9 cellular contexts compared by ENCODE assay signal in genomic region chr6:16345449-16346330, GRCh38.
DNase-seq lines count a peak whose midpoint lies in the region; ATAC-seq, FAIRE-seq and TF ChIP-seq lines count a peak whose summit lies in the region.
"Had no signal": no experiment of that assay in that cellular context is flagged by ENCODE, and none has a peak within 500 bp of the region (broad histone marks: within the 10 kb centered on the region; RNA-seq: fewer than 3 reads in every experiment).

No MANE protein-coding gene starts in this region.

- H3K27ac ChIP-seq in body of pancreas = peak overlapping the region in 1 of 4 donors; percentile 2
- no peak overlapping the region for H3K27ac ChIP-seq in HepG2 (ENCODE audit: extremely low read length, insufficient read depth, low read length)
- no peak overlapping the region for H3K27ac ChIP-seq in ascending aorta

- no peaks in the 10 kb centered on the region for H3K79me2 ChIP-seq in HepG2 (ENCODE audit: insufficient read depth, low read length)

- WGBS in body of pancreas, 2 donors = 76 to 77% methylated on average over 16 of the region's 16 CpGs
- 81% methylated on average over 16 of the region's 16 CpGs for WGBS in HepG2 (ENCODE audit: low lambda C conversion rate)

- in situ Hi-C loops in HepG2 (cut with HindIII; ENCODE audit: extremely low pct_ligation_motif_present, low pct_unique_long_range_greater_than_20kb) = loop anchor here (25.0 kb wide), 1 partner anchor 617 kb away; no protein-coding TSS in a partner anchor
- in situ Hi-C loops in KBM-7 (cut with MboI; ENCODE audit: low pct_unique_long_range_greater_than_20kb, low sequenced_read_pairs) = loop anchor here (25.0 kb wide), 1 partner anchor 417 kb away; the partner anchor contains the start of gene ATXN1

- no peak for TF ChIP-seq CTCF in body of pancreas (IDR thresholded peaks at IDR 0.05)
- TF ChIP-seq CTCF in HepG2 (CRISPR knock-in tag; IDR thresholded peaks at IDR 0.05) = no peak
- TF ChIP-seq CTCF in ascending aorta (IDR thresholded peaks at IDR 0.05) = no peak

- CTCF ChIA-PET in HepG2 (lab: Yijun Ruan, JAX; ENCODE audit: low intra/inter-chr PET ratio, low total read pairs) = no interaction called here

- H3K4me1 ChIP-seq in body of pancreas (peaks cover 4% of the 10 kb centered on the region), HepG2 (ENCODE audit: insufficient read depth, low read length) (peaks cover 14% of the 10 kb centered on the region), ascending aorta (peaks cover 6 to 8% of the 10 kb centered on the region in 2 donors)

- intact Hi-C loops in body of pancreas (cut with DNase I) = no loop called here
- intact Hi-C loops in HepG2 (cut with micrococcal nuclease; ENCODE audit: unreplicated experiment) = no loop called here
- intact Hi-C loops in ascending aorta (cut with DNase I) = no loop called here

- ATAC-seq in body of pancreas = peak; percentile 38
- ATAC-seq in HepG2 = peak; percentile 73

- H4K20me1 ChIP-seq in HepG2 (ENCODE audit: insufficient read depth, low read length) = peaks cover 3% of the 10 kb centered on the region; the same call in 1 of the 2 replicates

- H3K27me3 ChIP-seq in body of pancreas (no peaks in the 10 kb centered on the region), HepG2 (ENCODE audit: control insufficient read depth in 1 of 2, insufficient read depth in 2 of 2, low read length in 2 of 2) (no peaks in the 10 kb centered on the region), ascending aorta (no peaks in the 10 kb centered on the region)

- no peaks in the 10 kb centered on the region for H3K9me3 ChIP-seq in body of pancreas
- H3K9me3 ChIP-seq in HepG2 (ENCODE audit: low read length) = no peaks in the 10 kb centered on the region
- H3K9me3 ChIP-seq in ascending aorta = no peaks in the 10 kb centered on the region

- peak; percentile 79 for DNase-seq in AG20443 (ENCODE audit: low spot score)
- DNase-seq in body of pancreas = no peak
- DNase-seq in HepG2 (ENCODE audit: low spot score) = peak; percentile 71
- DNase-seq in KBM-7 = no peak
- no peak for DNase-seq in activated CD4-positive, CD25-positive, alpha-beta regulatory T cell (lab: John Stamatoyannopoulos, UW)
- no peak for DNase-seq in activated CD4-positive, alpha-beta T cell treated with anti-CD3 and anti-CD28 coated beads, Interleukin-2, amount 50 U/mL, for 4 hours
- DNase-seq in ascending aorta (ENCODE audit: low spot score in 2 of 2) = no peak
- DNase-seq: erythroblast had no signal

- no peak for TF ChIP-seq RAD21 in Ishikawa (IDR thresholded peaks at IDR 0.05; ENCODE audit: low read depth)
- TF ChIP-seq RAD21 in HepG2 (CRISPR knock-in tag; IDR thresholded peaks at IDR 0.05) = no peak

- POLR2A ChIA-PET in HepG2 (lab: Yijun Ruan, JAX) = no interaction called here

- TF ChIP-seq POLR2A in body of pancreas (IDR thresholded peaks at IDR 0.05) = no peak
- no peak for TF ChIP-seq POLR2A in HepG2 (IDR thresholded peaks at IDR 0.05; ENCODE audit: insufficient read depth in 1 of 2, low read depth in 2 of 2, low read length in 2 of 2)

- H3K9ac ChIP-seq in HepG2 (ENCODE audit: insufficient read depth, low read depth, low read length) = no peak overlapping the region

- peak; percentile 43 for FAIRE-seq in HepG2 (lab: Jason Lieb, UNC)

- H3K36me3 ChIP-seq in body of pancreas (replicated peaks in 1 of 2; ENCODE audit: insufficient read depth in 1 of 2, low read depth in 2 of 2) (no peaks in the 10 kb centered on the region), HepG2 (replicated peaks in 1 of 2; ENCODE audit: control insufficient read depth in 1 of 2, insufficient read depth in 2 of 2, low read length in 2 of 2) (no peaks in the 10 kb centered on the region; a peak in 1 of 5 replicates), ascending aorta (no peaks in the 10 kb centered on the region)

- no peak overlapping the region for H2AFZ ChIP-seq in HepG2 (ENCODE audit: low read length)

- H3K4me2 ChIP-seq in HepG2 (ENCODE audit: low read depth, low read length) = no peak overlapping the region

- no TSS peak for BruUV-seq in HepG2 (replicated peaks; lab: Mats Ljungman, UMichigan)

- TF ChIP-seq EP300 in Ishikawa (IDR thresholded peaks at IDR 0.05; ENCODE audit: borderline replicate concordance) = no peak
- TF ChIP-seq EP300 in HepG2 (IDR thresholded peaks at IDR 0.05; ENCODE audit: low read depth in 2 of 2, low read length in 2 of 2) = no peak
- TF ChIP-seq EP300 in HepG2 (CRISPR knock-in tag; IDR thresholded peaks at IDR 0.05; ENCODE audit: borderline replicate concordance) = no peak

- H3K4me3 ChIP-seq in body of pancreas (no peak overlapping the region), HepG2 (replicated peaks in 1 of 3; ENCODE audit: insufficient read depth in 1 of 3, low read depth in 2 of 3, low read length in 3 of 3) (no peak overlapping the region), ascending aorta (no peak overlapping the region)

TF ChIP-seq in Ishikawa, 13 proteins besides CTCF, POLR2A, EP300 and RAD21:
- TF ChIP-seq FOXM1 (IDR thresholded peaks at IDR 0.05; ENCODE audit: borderline replicate concordance, low read depth) = no peak
- no peak for TF ChIP-seq TEAD4 (IDR thresholded peaks at IDR 0.05)
- TF ChIP-seq EGR1 (IDR thresholded peaks at IDR 0.05) = no peak
- TF ChIP-seq YY1 (IDR thresholded peaks at IDR 0.05; ENCODE audit: low read depth) = peak; percentile 35; the same call in 1 of the 2 replicates

TF ChIP-seq in HepG2, 621 proteins besides CTCF, POLR2A, EP300 and RAD21 (continues in another document):
- peak; percentile 23 for TF ChIP-seq XRCC5 (optimal IDR thresholded peaks at IDR 0.05; ENCODE audit: low read length)
- TF ChIP-seq ZNF644 (CRISPR knock-in tag; IDR thresholded peaks at IDR 0.05; ENCODE audit: low read depth) = peak; percentile 81
- peak; percentile 17; the same call in 1 of the 2 replicates for TF ChIP-seq TCF7 (IDR thresholded peaks at IDR 0.05; ENCODE audit: low read depth)
- no peak for TF ChIP-seq SOX5 (CRISPR knock-in tag; IDR thresholded peaks at IDR 0.05; ENCODE audit: borderline replicate concordance)
- no peak for TF ChIP-seq ETV6 (CRISPR knock-in tag; conservative IDR thresholded peaks at IDR 0.05)
- TF ChIP-seq THYN1 (CRISPR knock-in tag; IDR thresholded peaks at IDR 0.05; ENCODE audit: borderline replicate concordance, low read depth) = no peak
- no peak for TF ChIP-seq CHD4 (IDR thresholded peaks at IDR 0.05; ENCODE audit: borderline replicate concordance, low read length)
- peak; percentile 88 for TF ChIP-seq FOSL2 (CRISPR knock-in tag; IDR thresholded peaks at IDR 0.05)
- no peak for TF ChIP-seq SOX6 (IDR thresholded peaks at IDR 0.05)
- 0 out of 2 replicates have a peak, but pooled peaks have one; percentile 19 for TF ChIP-seq SOX6 (CRISPR knock-in tag; IDR thresholded peaks at IDR 0.05)
- TF ChIP-seq POLR2AphosphoS5 (IDR thresholded peaks at IDR 0.05; ENCODE audit: low read depth, low read length) = no peak
- TF ChIP-seq, protein P1, sequence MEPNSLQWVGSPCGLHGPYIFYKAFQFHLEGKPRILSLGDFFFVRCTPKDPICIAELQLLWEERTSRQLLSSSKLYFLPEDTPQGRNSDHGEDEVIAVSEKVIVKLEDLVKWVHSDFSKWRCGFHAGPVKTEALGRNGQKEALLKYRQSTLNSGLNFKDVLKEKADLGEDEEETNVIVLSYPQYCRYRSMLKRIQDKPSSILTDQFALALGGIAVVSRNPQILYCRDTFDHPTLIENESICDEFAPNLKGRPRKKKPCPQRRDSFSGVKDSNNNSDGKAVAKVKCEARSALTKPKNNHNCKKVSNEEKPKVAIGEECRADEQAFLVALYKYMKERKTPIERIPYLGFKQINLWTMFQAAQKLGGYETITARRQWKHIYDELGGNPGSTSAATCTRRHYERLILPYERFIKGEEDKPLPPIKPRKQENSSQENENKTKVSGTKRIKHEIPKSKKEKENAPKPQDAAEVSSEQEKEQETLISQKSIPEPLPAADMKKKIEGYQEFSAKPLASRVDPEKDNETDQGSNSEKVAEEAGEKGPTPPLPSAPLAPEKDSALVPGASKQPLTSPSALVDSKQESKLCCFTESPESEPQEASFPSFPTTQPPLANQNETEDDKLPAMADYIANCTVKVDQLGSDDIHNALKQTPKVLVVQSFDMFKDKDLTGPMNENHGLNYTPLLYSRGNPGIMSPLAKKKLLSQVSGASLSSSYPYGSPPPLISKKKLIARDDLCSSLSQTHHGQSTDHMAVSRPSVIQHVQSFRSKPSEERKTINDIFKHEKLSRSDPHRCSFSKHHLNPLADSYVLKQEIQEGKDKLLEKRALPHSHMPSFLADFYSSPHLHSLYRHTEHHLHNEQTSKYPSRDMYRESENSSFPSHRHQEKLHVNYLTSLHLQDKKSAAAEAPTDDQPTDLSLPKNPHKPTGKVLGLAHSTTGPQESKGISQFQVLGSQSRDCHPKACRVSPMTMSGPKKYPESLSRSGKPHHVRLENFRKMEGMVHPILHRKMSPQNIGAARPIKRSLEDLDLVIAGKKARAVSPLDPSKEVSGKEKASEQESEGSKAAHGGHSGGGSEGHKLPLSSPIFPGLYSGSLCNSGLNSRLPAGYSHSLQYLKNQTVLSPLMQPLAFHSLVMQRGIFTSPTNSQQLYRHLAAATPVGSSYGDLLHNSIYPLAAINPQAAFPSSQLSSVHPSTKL (CRISPR knock-in tag; IDR thresholded peaks at IDR 0.05) = peak; percentile 40; the same call in 1 of the 2 replicates
- TF ChIP-seq JUND (CRISPR knock-in tag; IDR thresholded peaks at IDR 0.05) = no peak
- peak; percentile 48; the same call in 1 of the 2 replicates for TF ChIP-seq POGZ (CRISPR knock-in tag; IDR thresholded peaks at IDR 0.05)
- TF ChIP-seq NR2F6 (IDR thresholded peaks at IDR 0.05) = no peak
- TF ChIP-seq NR2F6 (CRISPR knock-in tag; IDR thresholded peaks at IDR 0.05) = 0 out of 2 replicates have a peak, but pooled peaks have one; percentile 7
- no peak for TF ChIP-seq CREB1 (IDR thresholded peaks at IDR 0.05)
- TF ChIP-seq CREB1 (CRISPR knock-in tag; IDR thresholded peaks at IDR 0.05) = peak; percentile 53; the same call in 1 of the 2 replicates
- TF ChIP-seq, protein P2, sequence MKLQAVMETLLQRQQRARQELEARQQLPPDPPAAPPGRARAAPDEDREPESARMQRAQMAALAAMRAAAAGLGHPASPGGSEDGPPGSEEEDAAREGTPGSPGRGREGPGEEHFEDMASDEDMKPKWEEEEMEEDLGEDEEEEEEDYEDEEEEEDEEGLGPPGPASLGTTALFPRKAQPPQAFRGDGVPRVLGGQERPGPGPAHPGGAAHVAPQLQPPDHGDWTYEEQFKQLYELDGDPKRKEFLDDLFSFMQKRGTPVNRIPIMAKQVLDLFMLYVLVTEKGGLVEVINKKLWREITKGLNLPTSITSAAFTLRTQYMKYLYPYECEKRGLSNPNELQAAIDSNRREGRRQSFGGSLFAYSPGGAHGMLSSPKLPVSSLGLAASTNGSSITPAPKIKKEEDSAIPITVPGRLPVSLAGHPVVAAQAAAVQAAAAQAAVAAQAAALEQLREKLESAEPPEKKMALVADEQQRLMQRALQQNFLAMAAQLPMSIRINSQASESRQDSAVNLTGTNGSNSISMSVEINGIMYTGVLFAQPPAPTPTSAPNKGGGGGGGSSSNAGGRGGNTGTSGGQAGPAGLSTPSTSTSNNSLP (IDR thresholded peaks at IDR 0.05; ENCODE audit: low read depth, low read length) = 0 out of 2 replicates have a peak, but pooled peaks have one; percentile 22

Comparison
In these comparisons a context has a peak if more than half of its experiments do, and no peak if none do; other contexts are left out.
1. DNase-seq: peak in AG20443 (single experiment) and HepG2 (single experiment); none in body of pancreas (0 of 4), KBM-7 (single experiment), activated CD4-positive, CD25-positive, alpha-beta regulatory T cell (0 of 4), activated CD4-positive, alpha-beta T cell treated with anti-CD3 and anti-CD28 coated beads, Interleukin-2, amount 50 U/mL, for 4 hours (0 of 2) and ascending aorta (0 of 2).